In the genomic region with DNA sequence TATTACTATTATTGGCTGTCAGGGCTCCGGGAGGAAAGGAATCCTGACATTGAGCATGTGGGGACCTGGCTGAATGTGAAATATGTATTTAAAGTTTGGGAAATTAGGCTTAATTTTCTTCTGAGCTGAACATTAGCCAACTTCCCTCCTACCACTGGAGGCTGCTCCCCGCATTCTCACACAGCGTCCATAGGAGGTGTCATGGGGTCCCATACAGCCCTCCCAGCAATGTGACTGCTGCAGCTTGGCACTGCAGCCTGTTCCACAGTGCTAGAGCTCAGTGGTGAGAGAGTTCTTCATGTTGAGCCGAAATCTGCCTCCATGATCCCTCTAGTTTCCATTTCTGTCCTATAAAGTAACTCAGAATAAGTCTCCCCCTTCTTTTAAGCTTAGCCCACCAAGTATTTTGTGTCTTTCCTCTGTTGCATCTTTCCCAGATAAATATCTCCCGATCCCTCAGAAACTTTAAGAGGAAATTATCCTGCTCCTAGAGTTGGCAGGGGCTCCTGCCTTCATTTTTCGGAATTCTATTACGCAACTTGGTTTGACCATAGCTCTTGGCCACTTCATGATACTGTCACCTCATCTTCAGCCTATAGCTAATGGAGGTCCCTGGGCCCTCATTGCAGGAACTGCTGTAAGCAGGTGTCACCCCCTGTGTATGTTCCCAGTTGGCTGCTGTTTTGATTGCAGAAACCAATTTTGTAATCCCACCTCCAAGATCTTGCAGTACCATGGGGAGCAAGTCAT, we compare ENCODE assay signal across 1 cellular context.
TF ChIP-seq lines count a peak whose summit lies in the region.

No MANE protein-coding gene starts in this region.

TF ChIP-seq in H1, 55 proteins besides CTCF, POLR2A, EP300 and RAD21:
- TF ChIP-seq HDAC6 (IDR thresholded peaks at IDR 0.05; ENCODE audit: low read depth, low read length) (no peak), JUND (IDR thresholded peaks at IDR 0.05; ENCODE audit: low read length) (no peak), CTBP2 (IDR thresholded peaks at IDR 0.05; ENCODE audit: borderline replicate concordance, insufficient read depth, insufficient read length, low read length) (no peak), SUZ12 (IDR thresholded peaks at IDR 0.05; ENCODE audit: low read length) (no peak), FOSL1 (IDR thresholded peaks at IDR 0.05; ENCODE audit: insufficient read depth, low read depth, low read length) (no peak), BRCA1 (IDR thresholded peaks at IDR 0.05; ENCODE audit: low read depth, low read length) (no peak), PHF8 (conservative IDR thresholded peaks at IDR 0.05; ENCODE audit: low read depth, low read length) (no peak), SIN3A (conservative IDR thresholded peaks at IDR 0.05 in 1 of 2, IDR thresholded peaks at IDR 0.05 in 1 of 2; ENCODE audit: low read depth in 1 of 2, low read length in 2 of 2) (no peak), TCF12 (IDR thresholded peaks at IDR 0.05; ENCODE audit: low read depth, low read length) (no peak), SRF (IDR thresholded peaks at IDR 0.05; ENCODE audit: low read depth, low read length) (no peak), YY1 (IDR thresholded peaks at IDR 0.05; ENCODE audit: low read depth, low read length) (no peak)
- TF ChIP-seq, protein P1, sequence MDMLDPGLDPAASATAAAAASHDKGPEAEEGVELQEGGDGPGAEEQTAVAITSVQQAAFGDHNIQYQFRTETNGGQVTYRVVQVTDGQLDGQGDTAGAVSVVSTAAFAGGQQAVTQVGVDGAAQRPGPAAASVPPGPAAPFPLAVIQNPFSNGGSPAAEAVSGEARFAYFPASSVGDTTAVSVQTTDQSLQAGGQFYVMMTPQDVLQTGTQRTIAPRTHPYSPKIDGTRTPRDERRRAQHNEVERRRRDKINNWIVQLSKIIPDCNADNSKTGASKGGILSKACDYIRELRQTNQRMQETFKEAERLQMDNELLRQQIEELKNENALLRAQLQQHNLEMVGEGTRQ (IDR thresholded peaks at IDR 0.05; ENCODE audit: low read length) = no peak
